8 cellular contexts compared by ENCODE assay signal in genomic region chr15:85329561-85330421, GRCh38. TPM values are rescaled to one million over a fixed set of nuclear protein-coding genes. Genes with fewer than 3 reads are reported as not detected.
DNase-seq lines count a peak whose midpoint lies in the region; ATAC-seq and TF ChIP-seq lines count a peak whose summit lies in the region.

No MANE protein-coding gene starts in this region.

- no peak for TF ChIP-seq POLR2A in esophagus muscularis mucosa (IDR thresholded peaks at IDR 0.05; ENCODE audit: low read depth)
- TF ChIP-seq POLR2A in ovary (IDR thresholded peaks at IDR 0.05): no peak

- H3K9me3 ChIP-seq in CD4-positive, CD25-positive, alpha-beta regulatory T cell (ENCODE audit: control insufficient read depth in 2 of 2, low read length in 2 of 2): no peaks in the 10 kb centered on the region
- no peaks in the 10 kb centered on the region for H3K9me3 ChIP-seq in T-helper 17 cell (ENCODE audit: control insufficient read depth, low read length, poor library complexity, severe bottlenecking)
- H3K9me3 ChIP-seq in esophagus muscularis mucosa: no peaks in the 10 kb centered on the region
- no peaks in the 10 kb centered on the region for H3K9me3 ChIP-seq in ovary

- peak in 2 of 3 donors; percentile 48 to 85 for DNase-seq in CD4-positive, CD25-positive, alpha-beta regulatory T cell
- DNase-seq in GM19238 (ENCODE audit: insufficient read length, low spot score) (peak; percentile 49), T-helper 17 cell (no peak), esophagus muscularis mucosa (ENCODE audit: extremely low spot score) (peak; percentile 90), ovary (peak in 2 of 5 donors; percentile 10 to 24), NCI-H146 treated with DMSO at 0.1 percent for 48 hours (lab: John Stamatoyannopoulos, UW; ENCODE audit: unreplicated experiment) (no peak), NCI-H446 treated with DMSO at 0.1 percent for 48 hours (lab: John Stamatoyannopoulos, UW) (no peak)

- WGBS in esophagus muscularis mucosa: 22% methylated on average over 19 of the region's 19 CpGs
- WGBS in ovary, 3 donors: 2 to 13% (median 5%) methylated on average over 19 of the region's 19 CpGs

- peak overlapping the region; percentile 93 for H3K4me3 ChIP-seq in CD4-positive, CD25-positive, alpha-beta regulatory T cell (ENCODE audit: low read depth, low read length)
- peak overlapping the region; percentile 41 to 60 (median 52) for H3K4me3 ChIP-seq in esophagus muscularis mucosa
- H3K4me3 ChIP-seq in ovary: peak overlapping the region; percentile 37

- H3K27me3 Mint-ChIP-seq in CD4-positive, CD25-positive, alpha-beta regulatory T cell: no peaks in the 10 kb centered on the region
- no peaks in the 10 kb centered on the region for H3K27me3 Mint-ChIP-seq in T-helper 17 cell

- peaks cover 35% of the 10 kb centered on the region for H3K4me1 ChIP-seq in CD4-positive, CD25-positive, alpha-beta regulatory T cell (ENCODE audit: control insufficient read depth, insufficient read depth, low read length, poor library complexity, severe bottlenecking)
- peaks cover 26 to 47% (median 32%) of the 10 kb centered on the region in 4 donors for H3K4me1 ChIP-seq in esophagus muscularis mucosa
- peaks cover 5% of the 10 kb centered on the region for H3K4me1 ChIP-seq in ovary (ENCODE audit: insufficient read depth)

- no peaks in the 10 kb centered on the region for H3K36me3 Mint-ChIP-seq in CD4-positive, CD25-positive, alpha-beta regulatory T cell
- H3K36me3 Mint-ChIP-seq in T-helper 17 cell (ENCODE audit: low read depth): no peaks in the 10 kb centered on the region

- peak; percentile 34 to 35 for ATAC-seq in CD4-positive, CD25-positive, alpha-beta regulatory T cell (ENCODE audit: low read depth in 2 of 2)
- ATAC-seq in HG03159 (IDR thresholded peaks at IDR 0.05; ENCODE audit: unreplicated experiment) (peak; percentile 69), T-helper 17 cell (peak; percentile 44)

- peak overlapping the region; percentile 86 to 94 (median 93) for H3K4me3 Mint-ChIP-seq in CD4-positive, CD25-positive, alpha-beta regulatory T cell
- H3K4me3 Mint-ChIP-seq in T-helper 17 cell: peak overlapping the region; percentile 97

- no peak for TF ChIP-seq CTCF in esophagus muscularis mucosa (IDR thresholded peaks at IDR 0.05)
- TF ChIP-seq CTCF in ovary (IDR thresholded peaks at IDR 0.05): no peak

- H3K36me3 ChIP-seq in CD4-positive, CD25-positive, alpha-beta regulatory T cell (ENCODE audit: control insufficient read depth, insufficient read depth, low read length): no peaks in the 10 kb centered on the region
- H3K36me3 ChIP-seq in esophagus muscularis mucosa (no peaks in the 10 kb centered on the region), ovary (no peaks in the 10 kb centered on the region)

- H3K9me3 Mint-ChIP-seq in CD4-positive, CD25-positive, alpha-beta regulatory T cell: no peaks in the 10 kb centered on the region

- TF ChIP-seq EP300 in esophagus muscularis mucosa (IDR thresholded peaks at IDR 0.05): no peak
- no peak for TF ChIP-seq EP300 in ovary (IDR thresholded peaks at IDR 0.05)

- H3K27me3 ChIP-seq in CD4-positive, CD25-positive, alpha-beta regulatory T cell (ENCODE audit: control insufficient read depth, insufficient read depth, low read length): no peaks in the 10 kb centered on the region
- H3K27me3 ChIP-seq in esophagus muscularis mucosa (no peaks in the 10 kb centered on the region), ovary (no peaks in the 10 kb centered on the region)

- H3K27ac Mint-ChIP-seq in CD4-positive, CD25-positive, alpha-beta regulatory T cell: peak overlapping the region; percentile 89 to 96 (median 92)
- peak overlapping the region; percentile 98 for H3K27ac Mint-ChIP-seq in T-helper 17 cell

- H3K4me1 Mint-ChIP-seq in CD4-positive, CD25-positive, alpha-beta regulatory T cell: peaks cover 21 to 42% (median 36%) of the 10 kb centered on the region in 4 donors
- peaks cover 32% of the 10 kb centered on the region for H3K4me1 Mint-ChIP-seq in T-helper 17 cell

- H3K27ac ChIP-seq in CD4-positive, CD25-positive, alpha-beta regulatory T cell (ENCODE audit: insufficient read depth, low read length, poor library complexity, severe bottlenecking): peak overlapping the region; percentile 65
- H3K27ac ChIP-seq in esophagus muscularis mucosa (replicated peaks in 1 of 4) (peak overlapping the region; percentile 90 to 93 (median 90)), ovary (peak overlapping the region; percentile 37 to 70)

- intact Hi-C loops in esophagus muscularis mucosa (cut with DNase I) (loop anchor here (5.0 to 10.0 kb wide), 4 partner anchors 53 to 395 kb away; partner anchors contain the start of gene AKAP13), ovary (cut with DNase I) (no loop called here)

RNA-seq across cellular contexts. Expression of gene AKAP13, which starts 50.6 kb away (rescaled TPM):
- total RNA-seq in CD4-positive, CD25-positive, alpha-beta regulatory T cell: 482 TPM
- 100 to 1,000 TPM; 106 to 121 (median 109) TPM for polyA plus RNA-seq in CD4-positive, CD25-positive, alpha-beta regulatory T cell
- 100 to 1,000 TPM; 426 to 437 TPM for total RNA-seq in T-helper 17 cell
- total RNA-seq in esophagus muscularis mucosa: 100 to 1,000 TPM; 232 to 323 (median 284) TPM
- total RNA-seq in ovary: 100 to 1,000 TPM in 3 of 7 donors, 10 to 100 TPM in 4; 88.2 to 190 (median 99.8) TPM
- 10 to 100 TPM; 45.3 to 94.0 TPM for polyA plus RNA-seq in ovary

Comparison
In these comparisons a context has a peak if more than half of its experiments do, and no peak if none do; other contexts are left out.
1. DNase-seq: peak in CD4-positive, CD25-positive, alpha-beta regulatory T cell (2 of 3), GM19238 (single experiment) and esophagus muscularis mucosa (single experiment); none in T-helper 17 cell (0 of 3), NCI-H146 treated with DMSO at 0.1 percent for 48 hours (single experiment) and NCI-H446 treated with DMSO at 0.1 percent for 48 hours (single experiment).
2. H3K4me3 ChIP-seq: peak in every context shown above with its lines; median percentile 93 in CD4-positive, CD25-positive, alpha-beta regulatory T cell; 52 in esophagus muscularis mucosa; 37 in ovary.
3. Peak in every context shown above with its lines, with median percentiles within 50 percentile points of each other: ATAC-seq and H3K27ac ChIP-seq.